17 cellular contexts compared by ENCODE assay signal in genomic region chr13:39767791-39768564, GRCh38.
DNase-seq lines count a peak whose midpoint lies in the region; ATAC-seq, FAIRE-seq and TF ChIP-seq lines count a peak whose summit lies in the region.
"Had no signal": no experiment of that assay in that cellular context is flagged by ENCODE, and none has a peak within 500 bp of the region (broad histone marks: within the 10 kb centered on the region; RNA-seq: fewer than 3 reads in every experiment).

No MANE protein-coding gene starts in this region.

- FAIRE-seq in kidney (lab: Jason Lieb, UNC), result no peak
- FAIRE-seq: RCC 7860 had no signal

- POLR2A ChIA-PET in OCI-LY7 (lab: Charles Lee), result interaction anchor here (0.7 kb wide), 1 partner anchor 61 kb away, joined by 3 read pairs; no protein-coding TSS in a partner anchor
- POLR2A ChIA-PET in activated CD8-positive, alpha-beta T cell treated with anti-CD3 and anti-CD28 coated beads, Interleukin-2, amount 10 ng/mL, durations not matched to agents 7 days and 5 days (lab: Charles Lee), result no interaction called here

- H2AFZ ChIP-seq in OCI-LY7 (ENCODE audit: low read length), result no peak overlapping the region

- no peak for TF ChIP-seq CTCF in OCI-LY7 (conservative IDR thresholded peaks at IDR 0.05; ENCODE audit: low read length)
- no peak for TF ChIP-seq CTCF in kidney (IDR thresholded peaks at IDR 0.05; ENCODE audit: borderline replicate concordance, extremely low read depth, insufficient read depth)

- no peak for ATAC-seq in GM21529 (IDR thresholded peaks at IDR 0.05; ENCODE audit: unreplicated experiment)
- no peak for ATAC-seq in activated CD8-positive, alpha-beta T cell treated with anti-CD3 and anti-CD28 coated beads, Interleukin-2, amount 10 ng/mL, durations not matched to agents 7 days and 5 days
- ATAC-seq: gastrocnemius medialis had no signal

- DNase-seq in Daoy (ENCODE audit: low read depth) (peak; percentile 13), NCI-H1105 (lab: John Stamatoyannopoulos, UW) (peak; percentile 54), OCI-LY7 (ENCODE audit: low spot score) (peak; percentile 28), myocyte (ENCODE audit: low read depth) (peak; percentile 60), kidney (no peak), OCI-M2 (lab: John Stamatoyannopoulos, UW; ENCODE audit: unreplicated experiment) (no peak)
- DNase-seq in activated CD8-positive, alpha-beta T cell treated with anti-CD3 and anti-CD28 coated beads, Interleukin-2, amount 10 ng/mL, durations not matched to agents 7 days and 5 days, result no peak
- DNase-seq: anterior cingulate cortex; gastrocnemius medialis; KBM-7; kidney glomerular epithelial cell; stimulated activated CD4-positive, alpha-beta T cell treated with anti-CD3 and anti-CD28 coated beads, Interleukin-4, amount 100 ng/mL, for 4 hours had no signal

- H3K9me3 ChIP-seq in OCI-LY7 (ENCODE audit: low read length), result no peaks in the 10 kb centered on the region
- no peaks in the 10 kb centered on the region for H3K9me3 ChIP-seq in kidney (ENCODE audit: control insufficient read depth in 1 of 2, low read length in 2 of 2)
- H3K9me3 ChIP-seq: gastrocnemius medialis, right atrium auricular region had no signal

- H3K36me3 Mint-ChIP-seq in activated CD8-positive, alpha-beta T cell treated with anti-CD3 and anti-CD28 coated beads, Interleukin-2, amount 10 ng/mL, durations not matched to agents 7 days and 5 days (ENCODE audit: low read depth), result peaks cover 2% of the 10 kb centered on the region

- BruUV-seq in OCI-LY7 (replicated peaks; lab: Mats Ljungman, UMichigan), result no TSS peak

- H3K4me3 ChIP-seq in OCI-LY7 (ENCODE audit: low read depth, low read length, poor library complexity, severe bottlenecking) (no peak overlapping the region), kidney (ENCODE audit: low read length in 2 of 2) (no peak overlapping the region)
- H3K4me3 ChIP-seq: gastrocnemius medialis, right atrium auricular region had no signal

- H3K9me3 Mint-ChIP-seq in activated CD8-positive, alpha-beta T cell treated with anti-CD3 and anti-CD28 coated beads, Interleukin-2, amount 10 ng/mL, durations not matched to agents 7 days and 5 days (ENCODE audit: insufficient read depth), result no peaks in the 10 kb centered on the region
- H3K9me3 Mint-ChIP-seq: stimulated activated naive CD8-positive, alpha-beta T cell treated with anti-CD3 and anti-CD28 coated beads, Interleukin-15, Interleukin-2, amounts not matched to agents 100 ng/mL and 50 ng/mL, for 24 hours; T-helper 1 cell treated with Interleukin-12 subunit alpha and Interleukin-12 subunit beta and Interleukin-4 antibody, amounts not matched to agents 30 μg/mL and 1 μg/mL, for 36 hours had no signal

- intact Hi-C loops in OCI-LY7 (cut with micrococcal nuclease; ENCODE audit: unreplicated experiment), result no loop called here
- intact Hi-C loops in kidney (cut with DNase I), result no loop called here

- no peaks in the 10 kb centered on the region for H3K27me3 Mint-ChIP-seq in activated CD8-positive, alpha-beta T cell treated with anti-CD3 and anti-CD28 coated beads, Interleukin-2, amount 10 ng/mL, durations not matched to agents 7 days and 5 days (ENCODE audit: low read depth)
- H3K27me3 Mint-ChIP-seq: stimulated activated naive CD8-positive, alpha-beta T cell treated with anti-CD3 and anti-CD28 coated beads, Interleukin-15, Interleukin-2, amounts not matched to agents 100 ng/mL and 50 ng/mL, for 24 hours had no signal

- no peak overlapping the region for H3K4me2 ChIP-seq in OCI-LY7 (ENCODE audit: low read length)

- no peak overlapping the region for H3K27ac Mint-ChIP-seq in activated CD8-positive, alpha-beta T cell treated with anti-CD3 and anti-CD28 coated beads, Interleukin-2, amount 10 ng/mL, durations not matched to agents 7 days and 5 days
- H3K27ac Mint-ChIP-seq: stimulated activated naive CD8-positive, alpha-beta T cell treated with anti-CD3 and anti-CD28 coated beads, Interleukin-15, Interleukin-2, amounts not matched to agents 100 ng/mL and 50 ng/mL, for 24 hours; T-helper 1 cell treated with Interleukin-12 subunit alpha and Interleukin-12 subunit beta and Interleukin-4 antibody, amounts not matched to agents 30 μg/mL and 1 μg/mL, for 36 hours had no signal

- no peaks in the 10 kb centered on the region for H3K4me1 Mint-ChIP-seq in activated CD8-positive, alpha-beta T cell treated with anti-CD3 and anti-CD28 coated beads, Interleukin-2, amount 10 ng/mL, durations not matched to agents 7 days and 5 days (ENCODE audit: low read depth)

- no peaks in the 10 kb centered on the region for H3K79me2 ChIP-seq in OCI-LY7 (ENCODE audit: insufficient read depth, low read depth, low read length)

- H3K4me1 ChIP-seq in OCI-LY7 (ENCODE audit: insufficient read depth, low read length, poor library complexity, severe bottlenecking), result peaks cover 5% of the 10 kb centered on the region
- no peaks in the 10 kb centered on the region for H3K4me1 ChIP-seq in kidney (ENCODE audit: control insufficient read depth in 1 of 2, insufficient read depth in 1 of 2, low read depth in 1 of 2, low read length in 2 of 2)

- no peak overlapping the region for H3K4me3 Mint-ChIP-seq in activated CD8-positive, alpha-beta T cell treated with anti-CD3 and anti-CD28 coated beads, Interleukin-2, amount 10 ng/mL, durations not matched to agents 7 days and 5 days
- H3K4me3 Mint-ChIP-seq: stimulated activated naive CD8-positive, alpha-beta T cell treated with anti-CD3 and anti-CD28 coated beads, Interleukin-15, Interleukin-2, amounts not matched to agents 100 ng/mL and 50 ng/mL, for 24 hours; T-helper 1 cell treated with Interleukin-12 subunit alpha and Interleukin-12 subunit beta and Interleukin-4 antibody, amounts not matched to agents 30 μg/mL and 1 μg/mL, for 36 hours had no signal

- CTCF ChIA-PET in OCI-LY7 (lab: Charles Lee; ENCODE audit: unreplicated experiment), result interaction anchor here (1.2 kb wide), 1 partner anchor 10 kb away, joined by 4 read pairs; no protein-coding TSS in a partner anchor
- CTCF ChIA-PET in activated CD8-positive, alpha-beta T cell treated with anti-CD3 and anti-CD28 coated beads, Interleukin-2, amount 10 ng/mL, durations not matched to agents 7 days and 5 days (lab: Charles Lee), result interaction anchor here (0.9 to 1.2 kb wide), 3 partner anchors 9 to 914 kb away, joined by 3 read pairs; no protein-coding TSS in a partner anchor

- H3K9me2 ChIP-seq in OCI-LY7 (ENCODE audit: insufficient read depth, low read length), result no peaks in the 10 kb centered on the region

- no peak overlapping the region for H3K9ac ChIP-seq in kidney (ENCODE audit: low read length in 2 of 2)

- no peaks in the 10 kb centered on the region for H4K20me1 ChIP-seq in OCI-LY7 (ENCODE audit: insufficient read depth, low read length)

- H3K36me3 ChIP-seq in OCI-LY7 (ENCODE audit: insufficient read depth, low read length) (no peaks in the 10 kb centered on the region), kidney (ENCODE audit: control insufficient read depth in 1 of 2, insufficient read depth in 2 of 2, low read length in 2 of 2) (peaks cover 0 to 2% of the 10 kb centered on the region in 2 donors)
- H3K36me3 ChIP-seq: gastrocnemius medialis, right atrium auricular region had no signal

- H3K27ac ChIP-seq in OCI-LY7 (ENCODE audit: low read depth, low read length, poor library complexity, severe bottlenecking) (no peak overlapping the region), kidney (ENCODE audit: low read depth in 2 of 2, low read length in 2 of 2) (no peak overlapping the region)
- H3K27ac ChIP-seq: gastrocnemius medialis, right atrium auricular region had no signal

Comparison
In these comparisons a context has a peak if more than half of its experiments do, and no peak if none do; other contexts are left out.
1. DNase-seq: peak in Daoy (single experiment), NCI-H1105 (single experiment), OCI-LY7 (single experiment) and myocyte (single experiment); none in kidney (single experiment), activated CD8-positive, alpha-beta T cell treated with anti-CD3 and anti-CD28 coated beads, Interleukin-2, amount 10 ng/mL, durations not matched to agents 7 days and 5 days (single experiment) and OCI-M2 (single experiment).